In genomic region chr16:75546293-75546692, GRCh38 we compare ENCODE assay signal across 26 cellular contexts. TPM values are rescaled to one million over a fixed set of nuclear protein-coding genes. Genes with fewer than 3 reads are reported as not detected.
"Had no signal": no experiment of that assay in that cellular context is flagged by ENCODE, and none has a peak within 500 bp of the region (broad histone marks: within the 10 kb centered on the region; RNA-seq: fewer than 3 reads in every experiment).

No MANE protein-coding gene starts in this region.

- H3K4me1 Mint-ChIP-seq: activated naive CD8-positive, alpha-beta T cell treated with anti-CD3 and anti-CD28 coated beads for 36 hours had no signal

- H3K27ac ChIP-seq: brain microvascular endothelial cell, cardiac muscle cell, Peyer's patch, RWPE1, SJCRH30, VCaP had no signal

- H3K27ac Mint-ChIP-seq: activated CD8-positive, alpha-beta T cell treated with anti-CD3 and anti-CD28 coated beads for 36 hours; activated naive CD4-positive, alpha-beta T cell treated with anti-CD3 and anti-CD28 coated beads, Interleukin-2, amount 10 ng/mL, durations not matched to agents 7 days and 5 days; activated naive CD8-positive, alpha-beta T cell treated with anti-CD3 and anti-CD28 coated beads for 36 hours; activated T-cell treated with anti-CD3 and anti-CD28 coated beads, Interleukin-2, amount 50 U/mL, for 72 hours; activated T-helper 2 cell treated with anti-CD3 and anti-CD28 coated beads, Interferon-gamma antibody, Interleukin-2, Interleukin-4, amounts not matched to agents 10 μg/mL and 5 μg/mL and 100 μg/mL, durations not matched to agents 14 hours and 24 hours and 36 hours had no signal

- ATAC-seq: activated CD8-positive, alpha-beta T cell treated with anti-CD3 and anti-CD28 coated beads for 36 hours; activated T-cell treated with anti-CD3 and anti-CD28 coated beads, Interleukin-2, amount 50 U/mL, for 72 hours had no signal

- DNase-seq: activated CD4-positive, alpha-beta T cell treated with anti-CD3 and anti-CD28 coated beads for 4 hours; activated CD4-positive, CD25-positive, alpha-beta regulatory T cell; activated CD8-positive, alpha-beta memory T cell treated with anti-CD3 and anti-CD28 coated beads, Interleukin-2, amount 50 U/mL, for 4 hours; activated CD8-positive, alpha-beta T cell treated with anti-CD3 and anti-CD28 coated beads for 36 hours; activated gamma-delta T cell treated with Interleukin-2 at 50 U/mL for 16 hours; activated naive CD4-positive, alpha-beta T cell treated with anti-CD3 and anti-CD28 coated beads, Interleukin-2, amount 10 ng/mL, durations not matched to agents 7 days and 5 days; activated naive CD8-positive, alpha-beta T cell treated with anti-CD3 and anti-CD28 coated beads for 36 hours; activated T-cell treated with anti-CD3 and anti-CD28 coated beads, Interleukin-2, amount 50 U/mL, for 72 hours; brain microvascular endothelial cell; Kasumi-1; NCI-H1105 treated with DMSO at 0.1 percent for 48 hours; NCI-H1436 treated with DMSO at 0.1 percent for 48 hours; NCI-H187; NCI-H2081; NCI-H446; NCI-H524; Peyer's patch; Right ventricle myocardium superior; SJCRH30; SK-N-SH; T-helper 1 cell had no signal

- H3K36me3 Mint-ChIP-seq: activated naive CD4-positive, alpha-beta T cell treated with anti-CD3 and anti-CD28 coated beads, Interleukin-2, amount 10 ng/mL, durations not matched to agents 7 days and 5 days; activated naive CD8-positive, alpha-beta T cell treated with anti-CD3 and anti-CD28 coated beads for 36 hours had no signal

- H3K4me3 Mint-ChIP-seq: activated CD8-positive, alpha-beta T cell treated with anti-CD3 and anti-CD28 coated beads for 36 hours; activated naive CD4-positive, alpha-beta T cell treated with anti-CD3 and anti-CD28 coated beads, Interleukin-2, amount 10 ng/mL, durations not matched to agents 7 days and 5 days; activated naive CD8-positive, alpha-beta T cell treated with anti-CD3 and anti-CD28 coated beads for 36 hours; activated T-cell treated with anti-CD3 and anti-CD28 coated beads, Interleukin-2, amount 50 U/mL, for 72 hours had no signal

- H3K9me3 Mint-ChIP-seq: activated CD8-positive, alpha-beta T cell treated with anti-CD3 and anti-CD28 coated beads for 36 hours; activated naive CD4-positive, alpha-beta T cell treated with anti-CD3 and anti-CD28 coated beads, Interleukin-2, amount 10 ng/mL, durations not matched to agents 7 days and 5 days; activated naive CD8-positive, alpha-beta T cell treated with anti-CD3 and anti-CD28 coated beads for 36 hours; activated T-cell treated with anti-CD3 and anti-CD28 coated beads, Interleukin-2, amount 50 U/mL, for 72 hours; activated T-helper 2 cell treated with anti-CD3 and anti-CD28 coated beads, Interferon-gamma antibody, Interleukin-2, Interleukin-4, amounts not matched to agents 10 μg/mL and 5 μg/mL and 100 μg/mL, durations not matched to agents 14 hours and 24 hours and 36 hours had no signal

- H3K27me3 Mint-ChIP-seq: activated CD8-positive, alpha-beta T cell treated with anti-CD3 and anti-CD28 coated beads for 36 hours; activated naive CD8-positive, alpha-beta T cell treated with anti-CD3 and anti-CD28 coated beads for 36 hours had no signal

- H3K27me3 ChIP-seq: brain microvascular endothelial cell, cardiac muscle cell, Peyer's patch, SJCRH30 had no signal

RNA-seq across cellular contexts. Expression of gene CHST5, which starts 10.4 kb away (rescaled TPM):
- total RNA-seq: activated CD8-positive, alpha-beta T cell treated with anti-CD3 and anti-CD28 coated beads for 36 hours; activated naive CD8-positive, alpha-beta T cell treated with anti-CD3 and anti-CD28 coated beads for 36 hours; activated T-helper 2 cell treated with anti-CD3 and anti-CD28 coated beads, Interferon-gamma antibody, Interleukin-2, Interleukin-4, amounts not matched to agents 10 μg/mL and 5 μg/mL and 100 μg/mL, durations not matched to agents 14 hours and 24 hours and 36 hours; SJCRH30; T-helper 2 cell treated with Interferon-gamma antibody and Interleukin-4, amounts not matched to agents 100 ng/mL and 5 ng/mL, for 36 hours had no signal

RNA-seq across cellular contexts. Expression of gene CHST6, which starts 51.1 kb away (rescaled TPM):
- total RNA-seq: activated CD8-positive, alpha-beta T cell treated with anti-CD3 and anti-CD28 coated beads for 36 hours; activated T-helper 2 cell treated with anti-CD3 and anti-CD28 coated beads, Interferon-gamma antibody, Interleukin-2, Interleukin-4, amounts not matched to agents 10 μg/mL and 5 μg/mL and 100 μg/mL, durations not matched to agents 14 hours and 24 hours and 36 hours; SJCRH30; T-helper 2 cell treated with Interferon-gamma antibody and Interleukin-4, amounts not matched to agents 100 ng/mL and 5 ng/mL, for 36 hours had no signal
